11 cellular contexts compared by ENCODE assay signal in genomic region chr1:27144920-27145661, GRCh38. TPM values are rescaled to one million over a fixed set of nuclear protein-coding genes. Genes with fewer than 3 reads are reported as not detected.
A peak's percentile ranks its signal among the peaks of the same experiment; 100 is the strongest.
DNase-seq lines count a peak whose midpoint lies in the region; ATAC-seq, FAIRE-seq and TF ChIP-seq lines count a peak whose summit lies in the region.
"Had no signal": no experiment of that assay in that cellular context is flagged by ENCODE, and none has a peak within 500 bp of the region (broad histone marks: within the 10 kb centered on the region; RNA-seq: fewer than 3 reads in every experiment).

No MANE protein-coding gene starts in this region.

- H2BK5ac ChIP-seq in H1 (ENCODE audit: low read depth, low read length): peak overlapping the region; percentile 47; the same call in 1 of the 2 replicates

- no peak for TF ChIP-seq EP300 in H1 (IDR thresholded peaks at IDR 0.05; ENCODE audit: borderline replicate concordance in 1 of 2, low read depth in 2 of 2, low read length in 2 of 2)

- peaks cover 18% of the 10 kb centered on the region for H3K79me1 ChIP-seq in H1 (ENCODE audit: low read depth, low read length)

- FAIRE-seq in H1 (lab: Jason Lieb, UNC): no peak
- FAIRE-seq: GM19239 had no signal

- POLR2A ChIA-PET in H1 (lab: Charles Lee; ENCODE audit: partially characterized antibody): interaction anchor here (0.6 to 14.5 kb wide), 6 partner anchors 8 to 316 kb away, joined by 3 to 257 read pairs (median 4); partner anchors contain the start of gene SLC9A1

- peaks cover 0 to 37% of the 10 kb centered on the region in 2 experiments; a peak in 2 of 4 replicates for H3K79me2 ChIP-seq in H1 (ENCODE audit: control insufficient read depth in 1 of 2, insufficient read depth in 2 of 2, low read length in 2 of 2)

- TF ChIP-seq RAD21 in H1 (IDR thresholded peaks at IDR 0.05 in 1 of 2, conservative IDR thresholded peaks at IDR 0.05 in 1 of 2; ENCODE audit: low read depth in 2 of 2, low read length in 2 of 2): no peak

- no peak overlapping the region for H4K91ac ChIP-seq in H1 (replicated peaks; ENCODE audit: insufficient read length, low read length)

- TF ChIP-seq CTCF in 22Rv1 (IDR thresholded peaks at IDR 0.05): no peak
- no peak for TF ChIP-seq CTCF in H1 (IDR thresholded peaks at IDR 0.05; ENCODE audit: control extremely low read depth in 1 of 3, insufficient read depth in 1 of 3, low read depth in 1 of 3, low read length in 3 of 3)

- no peak overlapping the region for H3K23ac ChIP-seq in H1 (ENCODE audit: insufficient read length)

- H3K27ac ChIP-seq in 22Rv1 (peak overlapping the region; percentile 100), H1 (ENCODE audit: low read depth, low read length) (no peak overlapping the region; the same call in 1 of the 2 replicates)

- 0 out of 2 replicates have a peak overlapping the region, but pooled peaks have one; percentile 19 for H2BK15ac ChIP-seq in H1 (ENCODE audit: low read length)

- no peak for ATAC-seq in HG03095 (IDR thresholded peaks at IDR 0.05; ENCODE audit: unreplicated experiment)

- H2BK12ac ChIP-seq in H1 (ENCODE audit: low read depth, low read length): peak overlapping the region; percentile 88

- no peak overlapping the region for H4K5ac ChIP-seq in H1 (ENCODE audit: insufficient read length, low read depth, low read length)

- no peaks in the 10 kb centered on the region for H3K27me3 ChIP-seq in H1 (replicated peaks in 1 of 4; ENCODE audit: control insufficient read depth in 3 of 4, extremely low read depth in 1 of 4, insufficient read depth in 3 of 4, low read length in 3 of 4)
- no peaks in the 10 kb centered on the region for H3K27me3 ChIP-seq in H7 (ENCODE audit: control insufficient read depth, insufficient read depth, low read length)

- H4K8ac ChIP-seq in H1 (ENCODE audit: extremely low read depth, insufficient read depth, low read length): peak overlapping the region; percentile 42; the same call in 1 of the 2 replicates

- peak overlapping the region; percentile 42; the same call in 1 of the 2 replicates for H3K18ac ChIP-seq in H1 (ENCODE audit: extremely low read depth, low read length)

- no peak overlapping the region for H2AFZ ChIP-seq in H1 (ENCODE audit: low read length)

- H3K23me2 ChIP-seq in H1 (ENCODE audit: low read depth, low read length): no peaks in the 10 kb centered on the region; the same call in 1 of the 2 replicates

- no peak overlapping the region for H3K14ac ChIP-seq in H1 (ENCODE audit: insufficient read length)

- H3K4me3 ChIP-seq in H1 (ENCODE audit: extremely low read depth in 1 of 4, insufficient read depth in 2 of 4, low read depth in 3 of 4, low read length in 4 of 4) (no peak overlapping the region), H7 (ENCODE audit: insufficient read depth, low read depth, low read length) (no peak overlapping the region)

- no peak overlapping the region for H2AK5ac ChIP-seq in H1 (ENCODE audit: low read depth, low read length)

- no peak overlapping the region for H3K56ac ChIP-seq in H1 (replicated peaks; ENCODE audit: insufficient read length, low read depth, low read length)

- DNase-seq in NCI-H446 treated with DMSO at 0.1 percent for 48 hours (lab: John Stamatoyannopoulos, UW): peak; percentile 28
- no peak for DNase-seq in H1 (ENCODE audit: low read depth in 1 of 2, low spot score in 2 of 2)
- DNase-seq in myocyte (ENCODE audit: low read depth): peak; percentile 89
- no peak for DNase-seq in activated gamma-delta T cell (lab: John Stamatoyannopoulos, UW)
- no peak for DNase-seq in SIG-M5 (lab: John Stamatoyannopoulos, UW)
- no peak for DNase-seq in H7
- DNase-seq: naive B cell; stimulated activated naive CD4-positive, alpha-beta T cell had no signal

- no peaks in the 10 kb centered on the region for H4K20me1 ChIP-seq in H1 (replicated peaks in 1 of 2; ENCODE audit: control insufficient read depth in 1 of 2, insufficient read depth in 2 of 2, low read length in 2 of 2)

- no peak overlapping the region for H3K4ac ChIP-seq in H1 (replicated peaks; ENCODE audit: insufficient read length, low read depth, low read length)

- H3K4me2 ChIP-seq in H1 (ENCODE audit: insufficient read depth in 1 of 2, low read depth in 2 of 2, low read length in 2 of 2): no peak overlapping the region

- WGBS in H1 (ENCODE audit: extremely low coverage in 1 of 2, insufficient coverage in 1 of 2, insufficient read length in 1 of 2, insufficient replicate concordance in 2 of 2, low coverage in 1 of 2, low lambda C conversion rate in 2 of 2, missing lambda C conversion rate in 1 of 2), 2 experiments: 77% methylated on average over 5 of the region's 5 CpGs; no CpG with 5 or more reads in 1 of the 2 experiments

- no peak for TF ChIP-seq POLR2A in H1 (IDR thresholded peaks at IDR 0.05; ENCODE audit: control extremely low read depth in 1 of 2, low read depth in 2 of 2, low read length in 2 of 2)

- H3K4me1 ChIP-seq in H1 (replicated peaks in 1 of 4; ENCODE audit: control insufficient read depth in 3 of 4, insufficient read depth in 4 of 4, low read length in 3 of 4): peaks cover 12 to 21% (median 16%) of the 10 kb centered on the region in 4 experiments

- peak overlapping the region in 1 of 4 experiments; percentile 29; a peak in 2 of 7 replicates for H3K9ac ChIP-seq in H1 (replicated peaks in 1 of 4; ENCODE audit: extremely low read depth in 1 of 4, low read depth in 3 of 4, low read length in 3 of 4)

- CTCF ChIA-PET in H1 (lab: Charles Lee; ENCODE audit: partially characterized antibody): interaction anchor here (0.5 to 15.3 kb wide), 10 partner anchors 9 to 156 kb away, joined by 3 to 166 read pairs (median 4); partner anchors contain the start of gene SLC9A1

- no peak overlapping the region for H2BK20ac ChIP-seq in H1 (ENCODE audit: low read length)

- no peak overlapping the region for H2BK120ac ChIP-seq in H1 (replicated peaks; ENCODE audit: low read depth, low read length)

- no peaks in the 10 kb centered on the region for H3K9me3 ChIP-seq in H1 (ENCODE audit: insufficient read depth in 2 of 2, low read depth in 1 of 2, low read length in 1 of 2)

- H3K36me3 ChIP-seq in H1 (ENCODE audit: control insufficient read depth in 2 of 4, insufficient read depth in 4 of 4, low read length in 3 of 4): no peaks in the 10 kb centered on the region; a peak in 1 of 8 replicates
- H3K36me3 ChIP-seq in H7 (replicated peaks; ENCODE audit: control insufficient read depth, insufficient read depth, low read length): no peaks in the 10 kb centered on the region; the same call in 1 of the 2 replicates

TF ChIP-seq in H1, 55 proteins besides CTCF, POLR2A, EP300 and RAD21:
- TF ChIP-seq EZH2 (IDR thresholded peaks at IDR 0.05; ENCODE audit: low read depth, low read length, severe bottlenecking): no peak
- TF ChIP-seq JUND (IDR thresholded peaks at IDR 0.05; ENCODE audit: low read length): no peak
- TF ChIP-seq TBP (IDR thresholded peaks at IDR 0.05; ENCODE audit: low read depth, low read length): no peak
- no peak for TF ChIP-seq NANOG (IDR thresholded peaks at IDR 0.05; ENCODE audit: insufficient read depth, low read depth, low read length, poor library complexity, severe bottlenecking)
- TF ChIP-seq TAF1 (IDR thresholded peaks at IDR 0.05; ENCODE audit: low read depth, low read length): no peak
- TF ChIP-seq HDAC6 (IDR thresholded peaks at IDR 0.05; ENCODE audit: low read depth, low read length): no peak

RNA-seq across cellular contexts. Expression of gene SLC9A1, which starts 9.8 kb away (rescaled TPM):
- 25.1 and 25.5 TPM in 2 replicates for total RNA-seq in H1 (2021; fragmentation: NEBNext Ultra II Directional; extraction: Animal tissue kit (Norgen Biotek cat#: 25700))
- polyA plus RNA-seq in H1 (2011; rRNA removed): 11.3 and 17.3 TPM in 2 replicates
- 6.0 TPM for polyA plus RNA-seq in H1 (2011; cell fraction: cytosol; rRNA removed)
- 16.9 TPM for polyA plus RNA-seq in H1 (2011; cell fraction: nucleus; rRNA removed)
- 17.6 to 24.0 TPM (median 21.1 TPM) in 4 replicates for polyA plus RNA-seq in H1 (2012, experiment 1 of 2)
- polyA plus RNA-seq in H1 (2012, experiment 2 of 2): 16.8 TPM
- 37.1 TPM for polyA plus RNA-seq in H1 (2013, experiment 1 of 2)
- polyA plus RNA-seq in H1 (2013, experiment 2 of 2): 31.2 TPM
- 7.7 and 11.4 TPM in 2 replicates for polyA minus RNA-seq in H1 (2011; rRNA and poly(A)+ RNA removed)
- 11.7 TPM for polyA minus RNA-seq in H1 (2011; cell fraction: cytosol; rRNA and poly(A)+ RNA removed)
- 11.3 TPM for polyA minus RNA-seq in H1 (2011; cell fraction: nucleus; rRNA and poly(A)+ RNA removed)
- 4.6 and 9.6 TPM in 2 replicates for total RNA-seq in myocyte
- 43.6 TPM for polyA plus RNA-seq in myocyte (2012)
- 12.6 and 13.1 TPM in 2 replicates for total RNA-seq in H7 (2014; rRNA removed; shearing (Covaris generic))

Comparison
In these comparisons a context has a peak if more than half of its experiments do, and no peak if none do; other contexts are left out.
1. DNase-seq: peak in NCI-H446 treated with DMSO at 0.1 percent for 48 hours (single experiment) and myocyte (single experiment); none in H1 (0 of 2), activated gamma-delta T cell (single experiment), SIG-M5 (single experiment) and H7 (single experiment).